ENCODE assay signal across 8 cellular contexts in genomic region chr12:94873368-94874085, GRCh38.
A peak's percentile ranks its signal among the peaks of the same experiment; 100 is the strongest.
DNase-seq lines count a peak whose midpoint lies in the region; ATAC-seq, FAIRE-seq and TF ChIP-seq lines count a peak whose summit lies in the region.

No MANE protein-coding gene starts in this region.

- H3K4me3 Mint-ChIP-seq in activated T-cell treated with anti-CD3 and anti-CD28 coated beads, Interleukin-2, amount 50 U/mL, for 4 hours = peak overlapping the region; percentile 61
- H3K4me3 Mint-ChIP-seq in endothelial cell (ENCODE audit: unreplicated experiment) = peak overlapping the region; percentile 81
- H3K4me3 Mint-ChIP-seq in natural killer cell treated with Interleukin-12 subunit alpha and Interleukin-12 subunit beta and Interleukin-15 and Interleukin-18, amount 100 ng/mL, for 72 hours = peak overlapping the region; percentile 79

- peak; percentile 55 to 60 for ATAC-seq in activated T-cell treated with anti-CD3 and anti-CD28 coated beads, Interleukin-2, amount 50 U/mL, for 4 hours
- ATAC-seq in natural killer cell treated with Interleukin-12 subunit alpha and Interleukin-12 subunit beta and Interleukin-15 and Interleukin-18, amount 100 ng/mL, for 72 hours = peak; percentile 86 to 93

- peaks cover 72% of the 10 kb centered on the region for H3K27me3 Mint-ChIP-seq in activated T-cell treated with anti-CD3 and anti-CD28 coated beads, Interleukin-2, amount 50 U/mL, for 4 hours (ENCODE audit: low read depth)
- peaks cover 8% of the 10 kb centered on the region for H3K27me3 Mint-ChIP-seq in endothelial cell (ENCODE audit: unreplicated experiment)
- peaks cover 38 to 48% of the 10 kb centered on the region in 2 donors for H3K27me3 Mint-ChIP-seq in natural killer cell treated with Interleukin-12 subunit alpha and Interleukin-12 subunit beta and Interleukin-15 and Interleukin-18, amount 100 ng/mL, for 72 hours

- H3K36me3 Mint-ChIP-seq in activated T-cell treated with anti-CD3 and anti-CD28 coated beads, Interleukin-2, amount 50 U/mL, for 4 hours (ENCODE audit: insufficient read depth) = no peaks in the 10 kb centered on the region
- peaks cover 7% of the 10 kb centered on the region for H3K36me3 Mint-ChIP-seq in endothelial cell (ENCODE audit: low read depth, unreplicated experiment)
- no peaks in the 10 kb centered on the region for H3K36me3 Mint-ChIP-seq in natural killer cell treated with Interleukin-12 subunit alpha and Interleukin-12 subunit beta and Interleukin-15 and Interleukin-18, amount 100 ng/mL, for 72 hours

- in situ Hi-C loops in HAP-1 (cut with MboI; ENCODE audit: low sequenced_read_pairs) = loop anchor here (10.0 kb wide), 2 partner anchors 99 to 329 kb away; no protein-coding TSS in a partner anchor

- no peaks in the 10 kb centered on the region for H3K9me3 Mint-ChIP-seq in activated T-cell treated with anti-CD3 and anti-CD28 coated beads, Interleukin-2, amount 50 U/mL, for 4 hours
- H3K9me3 Mint-ChIP-seq in endothelial cell (ENCODE audit: unreplicated experiment) = no peaks in the 10 kb centered on the region
- H3K9me3 Mint-ChIP-seq in natural killer cell treated with Interleukin-12 subunit alpha and Interleukin-12 subunit beta and Interleukin-15 and Interleukin-18, amount 100 ng/mL, for 72 hours = no peaks in the 10 kb centered on the region

- no peak overlapping the region for H3K27ac Mint-ChIP-seq in endothelial cell (ENCODE audit: unreplicated experiment)
- H3K27ac Mint-ChIP-seq in natural killer cell treated with Interleukin-12 subunit alpha and Interleukin-12 subunit beta and Interleukin-15 and Interleukin-18, amount 100 ng/mL, for 72 hours = no peak overlapping the region

- peaks cover 20% of the 10 kb centered on the region for H3K4me1 Mint-ChIP-seq in activated T-cell treated with anti-CD3 and anti-CD28 coated beads, Interleukin-2, amount 50 U/mL, for 4 hours (ENCODE audit: low read depth)
- H3K4me1 Mint-ChIP-seq in endothelial cell (ENCODE audit: unreplicated experiment) = peaks cover 21% of the 10 kb centered on the region
- peaks cover 13 to 16% of the 10 kb centered on the region in 2 donors for H3K4me1 Mint-ChIP-seq in natural killer cell treated with Interleukin-12 subunit alpha and Interleukin-12 subunit beta and Interleukin-15 and Interleukin-18, amount 100 ng/mL, for 72 hours (ENCODE audit: low read depth in 2 of 2)

- TF ChIP-seq CTCF in endothelial cell (IDR thresholded peaks at IDR 0.05; ENCODE audit: unreplicated experiment) = no peak

- H3K4me1 ChIP-seq in HAP-1 = peaks cover 14% of the 10 kb centered on the region

- no peaks in the 10 kb centered on the region for H3K27me3 ChIP-seq in HAP-1 (ENCODE audit: low read depth)

- H3K4me3 ChIP-seq in HAP-1 = peak overlapping the region; percentile 55

- FAIRE-seq in urothelium cell line (lab: Jason Lieb, UNC) (no peak), RCC 7860 (lab: Jason Lieb, UNC) (no peak)

- DNase-seq in activated T-cell treated with anti-CD3 and anti-CD28 coated beads, Interleukin-2, amount 50 U/mL, for 4 hours = no peak
- no peak for DNase-seq in activated T-cell treated with anti-CD3 and anti-CD28 coated beads, Interleukin-2, amount 50 U/mL, for 1 hour
- DNase-seq in HAP-1 (ENCODE audit: low spot score in 2 of 2) (peak; percentile 46 to 72), NCI-H1105 treated with DMSO at 0.1 percent for 48 hours (lab: John Stamatoyannopoulos, UW) (peak; percentile 9), endothelial cell (ENCODE audit: low spot score) (peak; percentile 34), urothelium cell line (ENCODE audit: low spot score) (no peak), RCC 7860 (ENCODE audit: low spot score) (no peak)
- DNase-seq in natural killer cell treated with Interleukin-12 subunit alpha and Interleukin-12 subunit beta and Interleukin-15 and Interleukin-18, amount 100 ng/mL, for 72 hours (ENCODE audit: low spot score) = peak; percentile 61

- H3K36me3 ChIP-seq in HAP-1 (replicated peaks) = no peaks in the 10 kb centered on the region

- no peaks in the 10 kb centered on the region for H3K9me3 ChIP-seq in HAP-1

Comparison
In these comparisons a context has a peak if more than half of its experiments do, and no peak if none do; other contexts are left out.
1. DNase-seq: peak in HAP-1 (2 of 2), NCI-H1105 treated with DMSO at 0.1 percent for 48 hours (single experiment), endothelial cell (single experiment) and natural killer cell treated with Interleukin-12 subunit alpha and Interleukin-12 subunit beta and Interleukin-15 and Interleukin-18, amount 100 ng/mL, for 72 hours (single experiment); none in activated T-cell treated with anti-CD3 and anti-CD28 coated beads, Interleukin-2, amount 50 U/mL, for 4 hours (single experiment), activated T-cell treated with anti-CD3 and anti-CD28 coated beads, Interleukin-2, amount 50 U/mL, for 1 hour (single experiment), urothelium cell line (single experiment) and RCC 7860 (single experiment).
2. Peak in every context shown above with its lines, with median percentiles within 50 percentile points of each other: H3K4me3 Mint-ChIP-seq.